18 cellular contexts compared by ENCODE assay signal in genomic region chr14:104874571-104875411, GRCh38. TPM values are rescaled to one million over a fixed set of nuclear protein-coding genes. Genes with fewer than 3 reads are reported as not detected.
DNase-seq lines count a peak whose midpoint lies in the region; ATAC-seq and TF ChIP-seq lines count a peak whose summit lies in the region.
"Had no signal": no experiment of that assay in that cellular context is flagged by ENCODE, and none has a peak within 500 bp of the region (broad histone marks: within the 10 kb centered on the region; RNA-seq: fewer than 3 reads in every experiment).

No MANE protein-coding gene starts in this region.

- no peaks in the 10 kb centered on the region for H3K36me3 Mint-ChIP-seq in activated naive CD4-positive, alpha-beta T cell treated with anti-CD3 and anti-CD28 coated beads, Interleukin-2, amount 10 ng/mL, durations not matched to agents 7 days and 5 days

- H3K4me1 ChIP-seq in HEK293 (ENCODE audit: control insufficient read depth, insufficient read depth, low read length) (0 out of 2 replicates have a peak, but pooled peaks cover 2% of the 10 kb centered on the region), esophagus squamous epithelium (peaks cover 24 to 62% (median 30%) of the 10 kb centered on the region in 3 donors), neuronal stem cell (ENCODE audit: control insufficient read depth in 2 of 2, insufficient read depth in 1 of 2, low read depth in 1 of 2, low read length in 2 of 2) (peaks cover 0 to 8% of the 10 kb centered on the region in 2 donors)

- no peak overlapping the region for H3K4me3 Mint-ChIP-seq in activated naive CD4-positive, alpha-beta T cell treated with anti-CD3 and anti-CD28 coated beads, Interleukin-2, amount 10 ng/mL, durations not matched to agents 7 days and 5 days

- WGBS in esophagus squamous epithelium, 2 donors = 26 to 55% methylated on average over 3 to 4 of the region's 16 CpGs
- WGBS in neuronal stem cell (ENCODE audit: extremely low coverage in 2 of 2, insufficient read length in 2 of 2, insufficient replicate concordance in 1 of 2), 2 donors = no CpG with 5 or more reads among the region's 16 CpGs

- peak overlapping the region; percentile 66 for H3K9ac ChIP-seq in neuronal stem cell (ENCODE audit: low read depth, low read length, poor library complexity)

- no peak overlapping the region for H2BK120ac ChIP-seq in neuronal stem cell (ENCODE audit: low read depth, low read length)

- peaks cover 21% of the 10 kb centered on the region for H3K79me1 ChIP-seq in neuronal stem cell (ENCODE audit: low read depth, low read length)

- peak overlapping the region; percentile 80 for H3K23ac ChIP-seq in neuronal stem cell (ENCODE audit: low read depth, low read length, poor library complexity)

- H4K91ac ChIP-seq in neuronal stem cell (ENCODE audit: low read depth, low read length, poor library complexity) = no peak overlapping the region

- H2BK12ac ChIP-seq in neuronal stem cell (ENCODE audit: low read length) = no peak overlapping the region

- H3K36me3 ChIP-seq in HEK293 (ENCODE audit: control insufficient read depth in 2 of 2, insufficient read depth in 1 of 2, low read length in 2 of 2) (peaks cover 0 to 34% of the 10 kb centered on the region in 2 experiments; a peak in 1 of 3 replicates), esophagus squamous epithelium (peaks cover 0 to 47% (median 0%) of the 10 kb centered on the region in 3 donors), neuronal stem cell (replicated peaks in 1 of 2; ENCODE audit: control insufficient read depth in 2 of 2, insufficient read depth in 2 of 2, low read length in 2 of 2) (no peaks in the 10 kb centered on the region)

- no peak overlapping the region for H2BK5ac ChIP-seq in neuronal stem cell (ENCODE audit: low read length)

- H3K4me3 ChIP-seq in HEK293 (ENCODE audit: low read depth, low read length) = no peak overlapping the region
- H3K4me3 ChIP-seq in esophagus squamous epithelium = peak overlapping the region in 1 of 4 donors; percentile 23
- H3K4me3 ChIP-seq in neuronal stem cell (ENCODE audit: low read length in 2 of 2) = no peak overlapping the region
- H3K4me3 ChIP-seq: BLaER1 treated with 17β-estradiol and CSF1 and Interleukin-3, amounts not matched to agents 10 nM and 100 nM had no signal

- peak; percentile 19 for DNase-seq in activated naive CD4-positive, alpha-beta T cell treated with anti-CD3 and anti-CD28 coated beads, Interleukin-2, amount 10 ng/mL, durations not matched to agents 7 days and 5 days
- DNase-seq in activated naive CD4-positive, alpha-beta T cell treated with Interleukin-2 at 50 U/mL for 16 hours = no peak
- no peak for DNase-seq in esophagus squamous epithelium (lab: John Stamatoyannopoulos, UW)
- no peak for DNase-seq in neuronal stem cell (ENCODE audit: low spot score)
- no peak for DNase-seq in GM10248 (ENCODE audit: extremely low spot score)
- no peak for DNase-seq in CD1c-positive myeloid dendritic cell (ENCODE audit: extremely low spot score)
- DNase-seq: 8988T, EL, NCI-H187 treated with DMSO at 0.1 percent for 48 hours, NCI-H2171, NCI-H774, SHP77 treated with DMSO at 0.1 percent for 48 hours had no signal

- CTCF ChIA-PET in activated naive CD4-positive, alpha-beta T cell treated with anti-CD3 and anti-CD28 coated beads, Interleukin-2, amount 10 ng/mL, durations not matched to agents 7 days and 5 days (lab: Charles Lee) = no interaction called here
- CTCF ChIA-PET in HEK293 (lab: Yijun Ruan, JAX) = interaction anchor here (0.7 kb wide), 1 partner anchor 1916 kb away, joined by 3 read pairs; no protein-coding TSS in a partner anchor
- CTCF ChIA-PET in GM10248 (lab: Yijun Ruan, JAX) = interaction anchor here (1.2 kb wide), 1 partner anchor 8 kb away, joined by 3 read pairs; no protein-coding TSS in a partner anchor

- no peaks in the 10 kb centered on the region for H3K9me3 Mint-ChIP-seq in activated naive CD4-positive, alpha-beta T cell treated with anti-CD3 and anti-CD28 coated beads, Interleukin-2, amount 10 ng/mL, durations not matched to agents 7 days and 5 days

- peak overlapping the region; percentile 27 for H3K18ac ChIP-seq in neuronal stem cell (ENCODE audit: low read length)

- H3K4me2 ChIP-seq in neuronal stem cell (ENCODE audit: insufficient read depth, low read length, poor library complexity, severe bottlenecking) = no peak overlapping the region

- peak overlapping the region; percentile 63 for H3K14ac ChIP-seq in neuronal stem cell (ENCODE audit: low read length)

- no peak overlapping the region for H3K27ac ChIP-seq in HEK293 (ENCODE audit: extremely low read depth, low read depth, low read length)
- peak overlapping the region; percentile 1 to 75 (median 44) for H3K27ac ChIP-seq in esophagus squamous epithelium
- no peak overlapping the region for H3K27ac ChIP-seq in neuronal stem cell (replicated peaks; ENCODE audit: low read length)
- H3K27ac ChIP-seq: BLaER1 treated with 17β-estradiol and CSF1 and Interleukin-3, amounts not matched to agents 10 nM and 100 nM had no signal

- no peak overlapping the region for H3K27ac Mint-ChIP-seq in activated naive CD4-positive, alpha-beta T cell treated with anti-CD3 and anti-CD28 coated beads, Interleukin-2, amount 10 ng/mL, durations not matched to agents 7 days and 5 days

- no peak overlapping the region for H2BK15ac ChIP-seq in neuronal stem cell (ENCODE audit: low read length)

- H3K27me3 ChIP-seq in esophagus squamous epithelium (no peaks in the 10 kb centered on the region), neuronal stem cell (ENCODE audit: control insufficient read depth in 3 of 3, insufficient read depth in 3 of 3, low read depth in 1 of 3, low read length in 3 of 3) (no peaks in the 10 kb centered on the region)
- H3K27me3 ChIP-seq: BLaER1 treated with 17β-estradiol and CSF1 and Interleukin-3, amounts not matched to agents 10 nM and 100 nM had no signal

- POLR2A ChIA-PET in HEK293 (lab: Yijun Ruan, JAX) = interaction anchor here (0.7 kb wide), 1 partner anchor 1457 kb away, joined by 3 read pairs; no protein-coding TSS in a partner anchor
- POLR2A ChIA-PET in GM10248 (lab: Yijun Ruan, JAX) = no interaction called here

- peak overlapping the region; percentile 5 for H2AK5ac ChIP-seq in neuronal stem cell (ENCODE audit: low read depth, low read length)

- H4K8ac ChIP-seq in neuronal stem cell (ENCODE audit: low read depth, low read length) = no peak overlapping the region

- no peak for ATAC-seq in GM21786 (IDR thresholded peaks at IDR 0.05; ENCODE audit: unreplicated experiment)
- ATAC-seq: Panc1 had no signal

- peaks cover 4% of the 10 kb centered on the region for H3K4me1 Mint-ChIP-seq in activated naive CD4-positive, alpha-beta T cell treated with anti-CD3 and anti-CD28 coated beads, Interleukin-2, amount 10 ng/mL, durations not matched to agents 7 days and 5 days

- no peak overlapping the region for H3K4ac ChIP-seq in neuronal stem cell (ENCODE audit: low read length)

- H3K27me3 Mint-ChIP-seq in activated naive CD4-positive, alpha-beta T cell treated with anti-CD3 and anti-CD28 coated beads, Interleukin-2, amount 10 ng/mL, durations not matched to agents 7 days and 5 days = peaks cover 7% of the 10 kb centered on the region

- TF ChIP-seq POLR2A in esophagus squamous epithelium (IDR thresholded peaks at IDR 0.05) = no peak

- H3K9me3 ChIP-seq in HEK293 (ENCODE audit: control insufficient read depth, insufficient read depth, low read depth, low read length) (no peaks in the 10 kb centered on the region), esophagus squamous epithelium (no peaks in the 10 kb centered on the region), neuronal stem cell (replicated peaks in 1 of 2; ENCODE audit: control insufficient read depth in 2 of 2, insufficient read depth in 1 of 2, low read depth in 1 of 2, low read length in 2 of 2) (no peaks in the 10 kb centered on the region)
- H3K9me3 ChIP-seq: BLaER1 treated with 17β-estradiol and CSF1 and Interleukin-3, amounts not matched to agents 10 nM and 100 nM had no signal

- no peak overlapping the region for H2AFZ ChIP-seq in neuronal stem cell (ENCODE audit: low read length)

- intact Hi-C loops in esophagus squamous epithelium (cut with DNase I) = no loop called here

- TF ChIP-seq CTCF in HEK293 (tag by site-specific recombination; IDR thresholded peaks at IDR 0.05) (no peak), esophagus squamous epithelium (IDR thresholded peaks at IDR 0.05) (no peak), GM10248 (IDR thresholded peaks at IDR 0.05; ENCODE audit: control extremely low read depth, extremely low read depth, low read depth, missing control alignments) (no peak)

TF ChIP-seq in HEK293, 187 proteins besides CTCF, POLR2A, EP300 and RAD21 (continues in another document):
- no peak for TF ChIP-seq GFI1B (tag by site-specific recombination; IDR thresholded peaks at IDR 0.05)
- TF ChIP-seq, protein P1, sequence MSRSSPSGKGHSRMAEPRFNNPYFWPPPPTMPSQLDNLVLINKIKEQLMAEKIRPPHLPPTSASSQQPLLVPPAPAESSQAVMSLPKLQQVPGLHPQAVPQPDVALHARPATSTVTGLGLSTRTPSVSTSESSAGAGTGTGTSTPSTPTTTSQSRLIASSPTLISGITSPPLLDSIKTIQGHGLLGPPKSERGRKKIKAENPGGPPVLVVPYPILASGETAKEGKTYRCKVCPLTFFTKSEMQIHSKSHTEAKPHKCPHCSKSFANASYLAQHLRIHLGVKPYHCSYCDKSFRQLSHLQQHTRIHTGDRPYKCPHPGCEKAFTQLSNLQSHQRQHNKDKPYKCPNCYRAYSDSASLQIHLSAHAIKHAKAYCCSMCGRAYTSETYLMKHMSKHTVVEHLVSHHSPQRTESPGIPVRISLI (tag by site-specific recombination; IDR thresholded peaks at IDR 0.05) = no peak
- TF ChIP-seq, protein P2, sequence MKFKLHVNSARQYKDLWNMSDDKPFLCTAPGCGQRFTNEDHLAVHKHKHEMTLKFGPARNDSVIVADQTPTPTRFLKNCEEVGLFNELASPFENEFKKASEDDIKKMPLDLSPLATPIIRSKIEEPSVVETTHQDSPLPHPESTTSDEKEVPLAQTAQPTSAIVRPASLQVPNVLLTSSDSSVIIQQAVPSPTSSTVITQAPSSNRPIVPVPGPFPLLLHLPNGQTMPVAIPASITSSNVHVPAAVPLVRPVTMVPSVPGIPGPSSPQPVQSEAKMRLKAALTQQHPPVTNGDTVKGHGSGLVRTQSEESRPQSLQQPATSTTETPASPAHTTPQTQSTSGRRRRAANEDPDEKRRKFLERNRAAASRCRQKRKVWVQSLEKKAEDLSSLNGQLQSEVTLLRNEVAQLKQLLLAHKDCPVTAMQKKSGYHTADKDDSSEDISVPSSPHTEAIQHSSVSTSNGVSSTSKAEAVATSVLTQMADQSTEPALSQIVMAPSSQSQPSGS (tag by site-specific recombination; IDR thresholded peaks at IDR 0.05; ENCODE audit: low read depth) = no peak
- TF ChIP-seq ZNF311 (tag by site-specific recombination; IDR thresholded peaks at IDR 0.05; ENCODE audit: borderline replicate concordance) = no peak

RNA-seq across cellular contexts. Expression of gene CEP170B, which starts 9.7 kb away (rescaled TPM):
- total RNA-seq in esophagus squamous epithelium = 10 to 100 TPM; 18.2 to 41.0 (median 30.6) TPM
- 12.3 TPM for polyA plus RNA-seq in neuronal stem cell (2013, experiment 1 of 2)
- polyA plus RNA-seq in neuronal stem cell (2013, experiment 2 of 2) = 11.4 TPM

RNA-seq across cellular contexts. Expression of gene PLD4, which starts 49.9 kb away (rescaled TPM):
- under 1 TPM; 0.18 to 0.95 (median 0.64) TPM for total RNA-seq in esophagus squamous epithelium
- polyA plus RNA-seq in neuronal stem cell (2013, experiment 1 of 2) = 0.04 TPM
- polyA plus RNA-seq in neuronal stem cell (2013, experiment 2 of 2) = 0.03 TPM
- total RNA-seq: LHCN-M2, NCI-H460 had no signal

Comparison
In these comparisons a context has a peak if more than half of its experiments do, and no peak if none do; other contexts are left out.
1. H3K27ac ChIP-seq: peak in esophagus squamous epithelium (4 of 4); none in HEK293 (single experiment) and neuronal stem cell (single experiment).